Comparison of ENCODE assay signal across 16 cellular contexts in genomic region chr10:85580585-85580984, GRCh38.
"Had no signal": no experiment of that assay in that cellular context is flagged by ENCODE, and none has a peak within 500 bp of the region (broad histone marks: within the 10 kb centered on the region; RNA-seq: fewer than 3 reads in every experiment).

No MANE protein-coding gene starts in this region.

- ATAC-seq: effector memory CD8-positive, alpha-beta T cell; gastroesophageal sphincter; lower lobe of right lung; pancreas; right cardiac atrium had no signal

- H3K27ac ChIP-seq: esophagus squamous epithelium, gastroesophageal sphincter, left ventricle myocardium inferior, lower lobe of right lung, pancreas had no signal

- DNase-seq: effector memory CD8-positive, alpha-beta T cell; esophagus squamous epithelium; foreskin fibroblast; glutamatergic neuron; immature natural killer cell; left ventricle myocardium inferior; lower lobe of right lung; mesenchymal stem cell; midbrain; naive B cell; occipital lobe; pancreas; right cardiac atrium; stimulated activated CD4-positive, alpha-beta T cell treated with anti-CD3 and anti-CD28 coated beads, Interleukin-2, amount 100 ng/mL, for 48 hours; stimulated activated naive CD4-positive, alpha-beta T cell treated with Interleukin-2 at 50 U/mL for 16 hours had no signal
